Comparison of ENCODE assay signal across 16 cellular contexts in the genomic region with DNA sequence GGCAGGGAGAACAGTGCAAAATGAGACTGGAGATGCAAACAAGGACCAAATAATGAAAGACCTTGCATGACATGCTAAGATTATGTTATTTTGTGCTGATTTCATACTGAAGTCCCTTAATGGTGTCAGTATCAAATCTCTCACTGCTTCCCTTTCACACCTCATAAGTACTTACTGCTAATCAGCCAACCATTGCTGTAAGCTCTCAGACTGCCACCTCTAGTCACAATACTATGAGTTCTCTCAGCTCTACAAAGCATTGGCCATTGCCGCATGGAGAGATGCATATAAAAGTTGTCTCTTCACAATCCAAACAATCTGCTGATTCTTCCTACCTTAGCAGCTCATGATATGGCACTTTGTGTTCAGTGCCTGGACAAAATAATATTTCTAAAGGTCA.
DNase-seq lines count a peak whose midpoint lies in the region; ATAC-seq, FAIRE-seq and TF ChIP-seq lines count a peak whose summit lies in the region.
"Had no signal": no experiment of that assay in that cellular context is flagged by ENCODE, and none has a peak within 500 bp of the region (broad histone marks: within the 10 kb centered on the region; RNA-seq: fewer than 3 reads in every experiment).

No MANE protein-coding gene starts in this region.

- H3K36me3 ChIP-seq in left ventricle myocardium inferior (no peaks in the 10 kb centered on the region), astrocyte (ENCODE audit: insufficient read depth, low read length) (no peaks in the 10 kb centered on the region), mesendoderm (ENCODE audit: control insufficient read depth, insufficient read depth, low read length) (no peaks in the 10 kb centered on the region)
- H3K36me3 ChIP-seq: BLaER1 treated with 17β-estradiol and CSF1 and Interleukin-3, amounts not matched to agents 10 nM and 100 nM had no signal

- no peak overlapping the region for H3K4me2 ChIP-seq in astrocyte (ENCODE audit: low read length)
- H3K4me2 ChIP-seq in mesendoderm (ENCODE audit: low read length), result no peak overlapping the region
- H3K4me2 ChIP-seq: BLaER1 treated with 17β-estradiol and CSF1 and Interleukin-3, amounts not matched to agents 10 nM and 100 nM had no signal

- H3K27me3 Mint-ChIP-seq in astrocyte (ENCODE audit: low read depth, unreplicated experiment), result no peaks in the 10 kb centered on the region
- H3K27me3 Mint-ChIP-seq: B cell had no signal

- ATAC-seq in Right ventricle myocardium superior (ENCODE audit: poor library complexity) (peak; percentile 77), GM18517 (IDR thresholded peaks at IDR 0.05; ENCODE audit: unreplicated experiment) (no peak), HG03457 (IDR thresholded peaks at IDR 0.05; ENCODE audit: unreplicated experiment) (no peak)
- ATAC-seq: CD8-positive, alpha-beta T cell had no signal

- H3K9me3 Mint-ChIP-seq in astrocyte (ENCODE audit: unreplicated experiment), result peaks cover 4% of the 10 kb centered on the region

- no peaks in the 10 kb centered on the region for H3K79me2 ChIP-seq in astrocyte (ENCODE audit: insufficient read depth, low read length)
- H3K79me2 ChIP-seq in mesendoderm (ENCODE audit: control insufficient read depth, insufficient read depth, low read length), result no peaks in the 10 kb centered on the region

- H3K4me1 ChIP-seq in left ventricle myocardium inferior (peaks cover 16% of the 10 kb centered on the region), astrocyte (ENCODE audit: insufficient read depth, low read length) (peaks cover 14% of the 10 kb centered on the region), mesendoderm (ENCODE audit: control insufficient read depth, low read depth, low read length) (peaks cover 2% of the 10 kb centered on the region)

- H2BK120ac ChIP-seq in mesendoderm (ENCODE audit: low read depth, low read length), result no peak overlapping the region

- no peaks in the 10 kb centered on the region for H3K79me1 ChIP-seq in mesendoderm (ENCODE audit: low read length)

- no peak overlapping the region for H3K27ac ChIP-seq in left ventricle myocardium inferior (replicated peaks)
- H3K27ac ChIP-seq in astrocyte (ENCODE audit: low read depth, low read length), result no peak overlapping the region
- H3K27ac ChIP-seq in mesendoderm (ENCODE audit: low read depth, low read length), result no peak overlapping the region
- H3K27ac ChIP-seq: BLaER1 treated with 17β-estradiol and CSF1 and Interleukin-3, amounts not matched to agents 10 nM and 100 nM had no signal

- peak; percentile 29 for FAIRE-seq in astrocyte (lab: Jason Lieb, UNC)
- FAIRE-seq: H1 had no signal

- H3K56ac ChIP-seq in mesendoderm (ENCODE audit: low read length), result no peak overlapping the region

- H3K27me3 ChIP-seq in left ventricle myocardium inferior (ENCODE audit: low read depth) (no peaks in the 10 kb centered on the region), astrocyte (ENCODE audit: insufficient read depth, low read length) (no peaks in the 10 kb centered on the region), mesendoderm (ENCODE audit: insufficient read depth, low read length, poor library complexity) (no peaks in the 10 kb centered on the region)
- H3K27me3 ChIP-seq: BLaER1 treated with 17β-estradiol and CSF1 and Interleukin-3, amounts not matched to agents 10 nM and 100 nM had no signal

- no peak overlapping the region for H3K4me3 ChIP-seq in left ventricle myocardium inferior
- no peak overlapping the region for H3K4me3 ChIP-seq in astrocyte (ENCODE audit: insufficient read depth, low read depth, low read length)
- H3K4me3 ChIP-seq in mesendoderm (ENCODE audit: low read length), result no peak overlapping the region
- H3K4me3 ChIP-seq: BLaER1 treated with 17β-estradiol and CSF1 and Interleukin-3, amounts not matched to agents 10 nM and 100 nM had no signal

- H3K9ac ChIP-seq in astrocyte (ENCODE audit: low read length) (no peak overlapping the region), mesendoderm (ENCODE audit: low read length) (no peak overlapping the region)
- H3K9ac ChIP-seq: BLaER1 treated with 17β-estradiol and CSF1 and Interleukin-3, amounts not matched to agents 10 nM and 100 nM had no signal

- no peak overlapping the region for H3K18ac ChIP-seq in mesendoderm (ENCODE audit: low read length)

- no peak overlapping the region for H2AFZ ChIP-seq in astrocyte (ENCODE audit: low read depth, low read length)

- no peak overlapping the region for H3K27ac Mint-ChIP-seq in astrocyte (ENCODE audit: unreplicated experiment)
- H3K27ac Mint-ChIP-seq: B cell; CD8-positive, alpha-beta T cell; H9 had no signal

- no peak overlapping the region for H3K23ac ChIP-seq in mesendoderm (ENCODE audit: low read length)

- H3K9me3 ChIP-seq in left ventricle myocardium inferior (replicated peaks), result peaks cover 2% of the 10 kb centered on the region
- H3K9me3 ChIP-seq in astrocyte (ENCODE audit: insufficient read depth, low read depth, low read length), result no peaks in the 10 kb centered on the region

- no peak overlapping the region for H2BK5ac ChIP-seq in mesendoderm (ENCODE audit: low read length)

- no peak overlapping the region for H3K4me3 Mint-ChIP-seq in astrocyte (ENCODE audit: unreplicated experiment)
- H3K4me3 Mint-ChIP-seq: B cell; CD8-positive, alpha-beta T cell; H9 had no signal

- no CpG with 5 or more reads among the region's 1 CpG for WGBS in mesendoderm (ENCODE audit: extremely low coverage, insufficient coverage, low lambda C conversion rate)

- H2BK15ac ChIP-seq in mesendoderm (replicated peaks; ENCODE audit: low read depth), result no peak overlapping the region

- no peaks in the 10 kb centered on the region for H4K20me1 ChIP-seq in astrocyte (ENCODE audit: insufficient read depth, low read length)
- H4K20me1 ChIP-seq: BLaER1 treated with 17β-estradiol and CSF1 and Interleukin-3, amounts not matched to agents 10 nM and 100 nM had no signal

- no peak for TF ChIP-seq CTCF in left ventricle myocardium inferior (IDR thresholded peaks at IDR 0.05; ENCODE audit: borderline replicate concordance)
- TF ChIP-seq CTCF in astrocyte (IDR thresholded peaks at IDR 0.05; ENCODE audit: insufficient read depth, low read depth, low read length), result no peak

- H3K4ac ChIP-seq in mesendoderm (ENCODE audit: low read depth, low read length), result no peak overlapping the region

- DNase-seq in Right ventricle myocardium superior, result no peak
- no peak for DNase-seq in left ventricle myocardium inferior
- DNase-seq in astrocyte (ENCODE audit: low read depth), result no peak
- DNase-seq in mesendoderm, result peak; percentile 43
- no peak for DNase-seq in activated CD4-positive, alpha-beta T cell treated with anti-CD3 and anti-CD28 coated beads, Interleukin-2, amount 50 U/mL, for 4 hours
- DNase-seq: 8988T; Calu3; CD8-positive, alpha-beta T cell; DMS79 treated with DMSO at 0.1 percent for 48 hours; GF-D8; H9 had no signal

- intact Hi-C loops in Right ventricle myocardium superior (cut with DNase I) (no loop called here), left ventricle myocardium inferior (cut with micrococcal nuclease) (no loop called here)

- no peak overlapping the region for H4K8ac ChIP-seq in mesendoderm (ENCODE audit: low read depth, low read length)

- peaks cover 18% of the 10 kb centered on the region for H3K4me1 Mint-ChIP-seq in astrocyte (ENCODE audit: low read depth, unreplicated experiment)

- no peak overlapping the region for H2AK5ac ChIP-seq in mesendoderm (ENCODE audit: low read length)

- no peaks in the 10 kb centered on the region for H3K36me3 Mint-ChIP-seq in astrocyte (ENCODE audit: low read depth, unreplicated experiment)

- H4K5ac ChIP-seq in mesendoderm (ENCODE audit: low read length), result no peak overlapping the region
